Comparison of ENCODE assay signal across 24 cellular contexts in genomic region chr10:48807786-48808185, GRCh38.
"Had no signal": no experiment of that assay in that cellular context is flagged by ENCODE, and none has a peak within 500 bp of the region (broad histone marks: within the 10 kb centered on the region; RNA-seq: fewer than 3 reads in every experiment).

No MANE protein-coding gene starts in this region.

- H3K4me1 ChIP-seq: body of pancreas, testis, vagina had no signal

- DNase-seq: activated CD4-positive, alpha-beta T cell treated with anti-CD3 and anti-CD28 coated beads, Interleukin-2, amount 50 U/mL, for 48 hours; activated CD8-positive, alpha-beta memory T cell treated with anti-CD3 and anti-CD28 coated beads, Interleukin-2, amount 50 U/mL, for 48 hours; activated naive CD4-positive, alpha-beta T cell treated with Interleukin-2 at 50 U/mL for 16 hours; activated T-cell treated with anti-CD3 and anti-CD28 coated beads, Interleukin-2, amount 50 U/mL, for 4 hours; anterior cingulate cortex; body of pancreas; central memory CD4-positive, alpha-beta T cell; dermis blood vessel endothelial cell; effector CD8-positive, alpha-beta T cell; esophagus squamous epithelium; heart left ventricle; left colon; lower lobe of right lung; naive B cell; occipital lobe; posterior cingulate gyrus; stimulated activated CD4-positive, alpha-beta T cell treated with anti-CD3 and anti-CD28 coated beads, Interleukin-15, amount 100 ng/mL, for 24 hours; stimulated activated CD8-positive, alpha-beta memory T cell treated with anti-CD3 and anti-CD28 coated beads, Interleukin-4, amount 100 ng/mL, for 48 hours; stimulated activated naive CD4-positive, alpha-beta T cell; testis; WERI-Rb-1 had no signal

- ATAC-seq: activated T-cell treated with anti-CD3 and anti-CD28 coated beads, Interleukin-2, amount 50 U/mL, for 4 hours; body of pancreas; left colon; lower lobe of right lung; sciatic nerve had no signal

- H3K4me2 ChIP-seq: smooth muscle cell had no signal

- H3K9me3 ChIP-seq: body of pancreas, esophagus squamous epithelium, heart left ventricle, lower lobe of right lung, testis, vagina had no signal

- H3K4me3 ChIP-seq: body of pancreas, esophagus squamous epithelium, heart left ventricle, lower lobe of right lung, smooth muscle cell, testis, vagina had no signal

- H3K27ac ChIP-seq: body of pancreas, esophagus squamous epithelium, lower lobe of right lung, testis, vagina, WERI-Rb-1 had no signal

- H3K27me3 ChIP-seq: body of pancreas, heart left ventricle, testis, vagina had no signal

- H3K36me3 ChIP-seq: esophagus squamous epithelium, heart left ventricle, lower lobe of right lung, vagina, WERI-Rb-1 had no signal
